Comparison of ENCODE assay signal across 1 cellular context in the genomic region with DNA sequence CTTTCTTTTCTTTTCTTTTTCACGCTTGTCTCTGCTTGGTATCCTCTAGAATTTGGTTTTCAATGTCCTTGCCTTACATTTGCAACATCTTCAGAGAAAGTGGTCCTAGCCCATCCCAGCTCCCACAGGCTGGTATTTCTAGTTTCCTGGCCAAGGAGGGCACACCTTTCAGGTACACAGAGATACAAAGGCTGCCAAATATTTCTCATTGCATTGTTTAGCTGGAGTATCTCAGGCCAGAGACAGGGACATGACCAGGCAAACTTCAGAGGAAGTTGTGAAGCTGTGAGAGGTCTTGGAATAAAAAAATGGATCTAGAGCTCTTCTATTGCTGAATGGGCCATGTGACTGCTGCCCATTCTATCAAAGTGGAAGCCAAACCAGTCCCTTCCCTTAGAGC.
TF ChIP-seq lines count a peak whose summit lies in the region.

No MANE protein-coding gene starts in this region.

TF ChIP-seq in endothelial cell of umbilical vein, 7 proteins besides CTCF, POLR2A, EP300 and RAD21:
- no peak for TF ChIP-seq MYC (IDR thresholded peaks at IDR 0.05; ENCODE audit: low read depth, low read length)
- no peak for TF ChIP-seq POLR2AphosphoS5 (IDR thresholded peaks at IDR 0.05; ENCODE audit: insufficient read depth, low read depth, low read length)
- TF ChIP-seq GATA2 (IDR thresholded peaks at IDR 0.05; ENCODE audit: insufficient read depth, insufficient read length, low read depth, low read length): no peak
- no peak for TF ChIP-seq EZH2 (IDR thresholded peaks at IDR 0.05; ENCODE audit: borderline replicate concordance, low read depth, low read length, severe bottlenecking)
- TF ChIP-seq JUN (IDR thresholded peaks at IDR 0.05; ENCODE audit: borderline replicate concordance, insufficient read depth, insufficient read length, low read depth): no peak
- no peak for TF ChIP-seq FOS (IDR thresholded peaks at IDR 0.05; ENCODE audit: borderline replicate concordance, insufficient read depth, low read length)
- TF ChIP-seq, protein P1, sequence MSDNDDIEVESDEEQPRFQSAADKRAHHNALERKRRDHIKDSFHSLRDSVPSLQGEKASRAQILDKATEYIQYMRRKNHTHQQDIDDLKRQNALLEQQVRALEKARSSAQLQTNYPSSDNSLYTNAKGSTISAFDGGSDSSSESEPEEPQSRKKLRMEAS (IDR thresholded peaks at IDR 0.05; ENCODE audit: insufficient read depth, insufficient read length): no peak
TF ChIP-seq in endothelial cell of umbilical vein: peak in this region for 0.
